In the genomic region with DNA sequence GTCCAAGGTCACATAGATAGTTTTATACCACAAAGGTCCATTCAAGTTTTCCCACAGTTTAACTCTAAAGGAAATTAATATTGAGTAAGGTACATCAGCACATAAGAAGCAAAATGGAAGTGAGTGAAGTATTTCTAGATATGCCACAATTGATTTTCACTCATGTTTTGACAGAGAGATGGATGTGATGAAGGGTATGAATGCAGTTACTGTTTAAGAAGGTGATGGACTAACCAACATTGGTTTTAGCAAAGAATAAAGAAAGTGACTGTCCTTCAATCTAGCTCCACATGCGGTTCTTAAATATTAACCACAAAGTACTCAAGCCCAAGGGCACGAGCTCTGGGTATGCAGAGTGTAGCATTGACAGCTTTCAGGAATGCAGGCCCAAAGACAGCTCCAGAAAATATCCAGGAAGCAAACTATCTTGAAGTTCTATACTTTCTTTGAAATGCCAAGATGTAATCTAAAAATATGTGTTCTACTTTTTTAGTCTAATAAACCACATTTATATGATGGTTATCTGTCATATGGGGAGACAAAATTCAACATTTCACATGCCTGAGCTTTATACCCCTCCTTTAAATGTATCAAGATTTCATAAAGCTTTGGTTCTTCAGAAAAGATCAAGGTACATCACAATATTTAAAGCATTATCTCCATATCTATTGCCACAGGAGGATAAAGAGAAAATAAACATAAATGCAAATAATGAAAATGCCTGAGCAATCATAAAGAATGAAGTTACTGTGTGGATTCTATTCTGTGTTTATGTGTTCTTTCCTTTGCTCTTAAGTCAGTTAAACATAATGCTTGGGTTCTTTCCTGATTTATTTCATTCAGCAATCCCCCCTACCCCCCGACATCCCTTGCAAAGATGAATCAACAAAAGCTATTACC, we compare ENCODE assay signal across 1 cellular context.
TF ChIP-seq lines count a peak whose summit lies in the region.

No MANE protein-coding gene starts in this region.

TF ChIP-seq in HepG2, 621 proteins besides CTCF, POLR2A, EP300 and RAD21 (continued from another document and continues in another):
- TF ChIP-seq, protein P1, sequence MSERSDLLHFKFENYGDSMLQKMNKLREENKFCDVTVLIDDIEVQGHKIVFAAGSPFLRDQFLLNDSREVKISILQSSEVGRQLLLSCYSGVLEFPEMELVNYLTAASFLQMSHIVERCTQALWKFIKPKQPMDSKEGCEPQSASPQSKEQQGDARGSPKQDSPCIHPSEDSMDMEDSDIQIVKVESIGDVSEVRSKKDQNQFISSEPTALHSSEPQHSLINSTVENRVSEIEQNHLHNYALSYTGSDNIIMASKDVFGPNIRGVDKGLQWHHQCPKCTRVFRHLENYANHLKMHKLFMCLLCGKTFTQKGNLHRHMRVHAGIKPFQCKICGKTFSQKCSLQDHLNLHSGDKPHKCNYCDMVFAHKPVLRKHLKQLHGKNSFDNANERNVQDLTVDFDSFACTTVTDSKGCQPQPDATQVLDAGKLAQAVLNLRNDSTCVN (CRISPR knock-in tag; IDR thresholded peaks at IDR 0.05; ENCODE audit: borderline replicate concordance), result peak; percentile 100
- TF ChIP-seq ZNF577 (CRISPR knock-in tag; IDR thresholded peaks at IDR 0.05; ENCODE audit: borderline replicate concordance, low read depth), result no peak
- peak; percentile 16; the same call in 1 of the 2 replicates for TF ChIP-seq MIER2 (CRISPR knock-in tag; IDR thresholded peaks at IDR 0.05)
- TF ChIP-seq, protein P2, sequence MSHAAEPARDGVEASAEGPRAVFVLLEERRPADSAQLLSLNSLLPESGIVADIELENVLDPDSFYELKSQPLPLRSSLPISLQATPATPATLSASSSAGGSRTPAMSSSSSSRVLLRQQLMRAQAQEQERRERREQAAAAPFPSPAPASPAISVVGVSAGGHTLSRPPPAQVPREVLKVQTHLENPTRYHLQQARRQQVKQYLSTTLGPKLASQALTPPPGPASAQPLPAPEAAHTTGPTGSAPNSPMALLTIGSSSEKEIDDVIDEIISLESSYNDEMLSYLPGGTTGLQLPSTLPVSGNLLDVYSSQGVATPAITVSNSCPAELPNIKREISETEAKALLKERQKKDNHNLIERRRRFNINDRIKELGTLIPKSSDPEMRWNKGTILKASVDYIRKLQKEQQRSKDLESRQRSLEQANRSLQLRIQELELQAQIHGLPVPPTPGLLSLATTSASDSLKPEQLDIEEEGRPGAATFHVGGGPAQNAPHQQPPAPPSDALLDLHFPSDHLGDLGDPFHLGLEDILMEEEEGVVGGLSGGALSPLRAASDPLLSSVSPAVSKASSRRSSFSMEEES (CRISPR knock-in tag; IDR thresholded peaks at IDR 0.05), result peak; percentile 95
- TF ChIP-seq ATRX (CRISPR knock-in tag; IDR thresholded peaks at IDR 0.05; ENCODE audit: borderline replicate concordance), result no peak
- peak; percentile 89 for TF ChIP-seq ERF (CRISPR knock-in tag; IDR thresholded peaks at IDR 0.05)
- no peak for TF ChIP-seq RFXAP (CRISPR knock-in tag; IDR thresholded peaks at IDR 0.05; ENCODE audit: borderline replicate concordance)
- TF ChIP-seq ZNF383 (CRISPR knock-in tag; IDR thresholded peaks at IDR 0.05; ENCODE audit: borderline replicate concordance), result no peak
- no peak for TF ChIP-seq ZNF546 (CRISPR knock-in tag; conservative IDR thresholded peaks at IDR 0.05)
- TF ChIP-seq TOPORS (CRISPR knock-in tag; IDR thresholded peaks at IDR 0.05), result no peak
- TF ChIP-seq HDAC2 (CRISPR knock-in tag; IDR thresholded peaks at IDR 0.05), result peak; percentile 92
- TF ChIP-seq ZSCAN30 (CRISPR knock-in tag; IDR thresholded peaks at IDR 0.05), result peak; percentile 86; the same call in 1 of the 2 replicates
- TF ChIP-seq SALL1 (CRISPR knock-in tag; IDR thresholded peaks at IDR 0.05), result peak; percentile 98
- TF ChIP-seq LCORL (IDR thresholded peaks at IDR 0.05), result peak; percentile 45; the same call in 1 of the 2 replicates
- TF ChIP-seq LCORL (CRISPR knock-in tag; IDR thresholded peaks at IDR 0.05), result peak; percentile 77
- 0 out of 2 replicates have a peak, but pooled peaks have one; percentile 28 for TF ChIP-seq KLF12 (CRISPR knock-in tag; IDR thresholded peaks at IDR 0.05; ENCODE audit: borderline replicate concordance)
- TF ChIP-seq NFIC (IDR thresholded peaks at IDR 0.05; ENCODE audit: low read length), result peak; percentile 86
- TF ChIP-seq NR2F1 (CRISPR knock-in tag; IDR thresholded peaks at IDR 0.05), result 0 out of 4 replicates have a peak, but pooled peaks of 1 of the 2 experiments have one; percentile 19
- peak; percentile 72; the same call in 1 of the 2 replicates for TF ChIP-seq POGZ (CRISPR knock-in tag; IDR thresholded peaks at IDR 0.05)
- TF ChIP-seq FOXA1 (IDR thresholded peaks at IDR 0.05), result peak; percentile 65
- peak; percentile 90 for TF ChIP-seq FOXA1 (CRISPR knock-in tag; IDR thresholded peaks at IDR 0.05)
- TF ChIP-seq, protein P3, sequence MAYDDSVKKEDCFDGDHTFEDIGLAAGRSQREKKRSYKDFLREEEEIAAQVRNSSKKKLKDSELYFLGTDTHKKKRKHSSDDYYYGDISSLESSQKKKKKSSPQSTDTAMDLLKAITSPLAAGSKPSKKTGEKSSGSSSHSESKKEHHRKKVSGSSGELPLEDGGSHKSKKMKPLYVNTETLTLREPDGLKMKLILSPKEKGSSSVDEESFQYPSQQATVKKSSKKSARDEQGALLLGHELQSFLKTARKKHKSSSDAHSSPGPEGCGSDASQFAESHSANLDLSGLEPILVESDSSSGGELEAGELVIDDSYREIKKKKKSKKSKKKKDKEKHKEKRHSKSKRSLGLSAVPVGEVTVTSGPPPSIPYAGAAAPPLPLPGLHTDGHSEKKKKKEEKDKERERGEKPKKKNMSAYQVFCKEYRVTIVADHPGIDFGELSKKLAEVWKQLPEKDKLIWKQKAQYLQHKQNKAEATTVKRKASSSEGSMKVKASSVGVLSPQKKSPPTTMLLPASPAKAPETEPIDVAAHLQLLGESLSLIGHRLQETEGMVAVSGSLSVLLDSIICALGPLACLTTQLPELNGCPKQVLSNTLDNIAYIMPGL (CRISPR knock-in tag; IDR thresholded peaks at IDR 0.05; ENCODE audit: borderline replicate concordance in 1 of 2, low read depth in 1 of 2), result peak; percentile 8 to 31; a peak in 1 of 4 replicates
- TF ChIP-seq ZNF124 (CRISPR knock-in tag; IDR thresholded peaks at IDR 0.05), result peak; percentile 30; the same call in 1 of the 2 replicates
- TF ChIP-seq NFE2L2 (IDR thresholded peaks at IDR 0.05; ENCODE audit: low read length), result peak; percentile 5; the same call in 1 of the 2 replicates
- no peak for TF ChIP-seq ZNF431 (CRISPR knock-in tag; IDR thresholded peaks at IDR 0.05; ENCODE audit: borderline replicate concordance, low read depth)
- peak; percentile 96 for TF ChIP-seq RCOR2 (CRISPR knock-in tag; IDR thresholded peaks at IDR 0.05)
- TF ChIP-seq, protein P4, sequence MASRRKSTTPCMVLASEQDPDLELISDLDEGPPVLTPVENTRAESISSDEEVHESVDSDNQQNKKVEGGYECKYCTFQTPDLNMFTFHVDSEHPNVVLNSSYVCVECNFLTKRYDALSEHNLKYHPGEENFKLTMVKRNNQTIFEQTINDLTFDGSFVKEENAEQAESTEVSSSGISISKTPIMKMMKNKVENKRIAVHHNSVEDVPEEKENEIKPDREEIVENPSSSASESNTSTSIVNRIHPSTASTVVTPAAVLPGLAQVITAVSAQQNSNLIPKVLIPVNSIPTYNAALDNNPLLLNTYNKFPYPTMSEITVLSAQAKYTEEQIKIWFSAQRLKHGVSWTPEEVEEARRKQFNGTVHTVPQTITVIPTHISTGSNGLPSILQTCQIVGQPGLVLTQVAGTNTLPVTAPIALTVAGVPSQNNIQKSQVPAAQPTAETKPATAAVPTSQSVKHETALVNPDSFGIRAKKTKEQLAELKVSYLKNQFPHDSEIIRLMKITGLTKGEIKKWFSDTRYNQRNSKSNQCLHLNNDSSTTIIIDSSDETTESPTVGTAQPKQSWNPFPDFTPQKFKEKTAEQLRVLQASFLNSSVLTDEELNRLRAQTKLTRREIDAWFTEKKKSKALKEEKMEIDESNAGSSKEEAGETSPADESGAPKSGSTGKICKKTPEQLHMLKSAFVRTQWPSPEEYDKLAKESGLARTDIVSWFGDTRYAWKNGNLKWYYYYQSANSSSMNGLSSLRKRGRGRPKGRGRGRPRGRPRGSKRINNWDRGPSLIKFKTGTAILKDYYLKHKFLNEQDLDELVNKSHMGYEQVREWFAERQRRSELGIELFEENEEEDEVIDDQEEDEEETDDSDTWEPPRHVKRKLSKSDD (CRISPR knock-in tag; IDR thresholded peaks at IDR 0.05; ENCODE audit: low read depth), result peak; percentile 53; the same call in 1 of the 2 replicates
- TF ChIP-seq, protein P5, sequence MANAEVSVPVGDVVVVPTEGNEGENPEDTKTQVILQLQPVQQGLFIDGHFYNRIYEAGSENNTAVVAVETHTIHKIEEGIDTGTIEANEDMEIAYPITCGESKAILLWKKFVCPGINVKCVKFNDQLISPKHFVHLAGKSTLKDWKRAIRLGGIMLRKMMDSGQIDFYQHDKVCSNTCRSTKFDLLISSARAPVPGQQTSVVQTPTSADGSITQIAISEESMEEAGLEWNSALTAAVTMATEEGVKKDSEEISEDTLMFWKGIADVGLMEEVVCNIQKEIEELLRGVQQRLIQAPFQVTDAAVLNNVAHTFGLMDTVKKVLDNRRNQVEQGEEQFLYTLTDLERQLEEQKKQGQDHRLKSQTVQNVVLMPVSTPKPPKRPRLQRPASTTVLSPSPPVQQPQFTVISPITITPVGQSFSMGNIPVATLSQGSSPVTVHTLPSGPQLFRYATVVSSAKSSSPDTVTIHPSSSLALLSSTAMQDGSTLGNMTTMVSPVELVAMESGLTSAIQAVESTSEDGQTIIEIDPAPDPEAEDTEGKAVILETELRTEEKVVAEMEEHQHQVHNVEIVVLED (CRISPR knock-in tag; IDR thresholded peaks at IDR 0.05; ENCODE audit: borderline replicate concordance), result peak; percentile 40; the same call in 1 of the 2 replicates
- peak; percentile 89 for TF ChIP-seq SOX5 (CRISPR knock-in tag; IDR thresholded peaks at IDR 0.05; ENCODE audit: borderline replicate concordance)
- TF ChIP-seq MEF2D (CRISPR knock-in tag; IDR thresholded peaks at IDR 0.05), result peak; percentile 89
- no peak for TF ChIP-seq ZNF780A (CRISPR knock-in tag; IDR thresholded peaks at IDR 0.05)
- TF ChIP-seq CHD4 (IDR thresholded peaks at IDR 0.05; ENCODE audit: borderline replicate concordance, low read length), result no peak; the same call in 1 of the 2 replicates
- TF ChIP-seq ZNF720 (CRISPR knock-in tag; IDR thresholded peaks at IDR 0.05), result no peak
- peak; percentile 89 for TF ChIP-seq ETV5 (CRISPR knock-in tag; IDR thresholded peaks at IDR 0.05; ENCODE audit: borderline replicate concordance)
- TF ChIP-seq, protein P6, sequence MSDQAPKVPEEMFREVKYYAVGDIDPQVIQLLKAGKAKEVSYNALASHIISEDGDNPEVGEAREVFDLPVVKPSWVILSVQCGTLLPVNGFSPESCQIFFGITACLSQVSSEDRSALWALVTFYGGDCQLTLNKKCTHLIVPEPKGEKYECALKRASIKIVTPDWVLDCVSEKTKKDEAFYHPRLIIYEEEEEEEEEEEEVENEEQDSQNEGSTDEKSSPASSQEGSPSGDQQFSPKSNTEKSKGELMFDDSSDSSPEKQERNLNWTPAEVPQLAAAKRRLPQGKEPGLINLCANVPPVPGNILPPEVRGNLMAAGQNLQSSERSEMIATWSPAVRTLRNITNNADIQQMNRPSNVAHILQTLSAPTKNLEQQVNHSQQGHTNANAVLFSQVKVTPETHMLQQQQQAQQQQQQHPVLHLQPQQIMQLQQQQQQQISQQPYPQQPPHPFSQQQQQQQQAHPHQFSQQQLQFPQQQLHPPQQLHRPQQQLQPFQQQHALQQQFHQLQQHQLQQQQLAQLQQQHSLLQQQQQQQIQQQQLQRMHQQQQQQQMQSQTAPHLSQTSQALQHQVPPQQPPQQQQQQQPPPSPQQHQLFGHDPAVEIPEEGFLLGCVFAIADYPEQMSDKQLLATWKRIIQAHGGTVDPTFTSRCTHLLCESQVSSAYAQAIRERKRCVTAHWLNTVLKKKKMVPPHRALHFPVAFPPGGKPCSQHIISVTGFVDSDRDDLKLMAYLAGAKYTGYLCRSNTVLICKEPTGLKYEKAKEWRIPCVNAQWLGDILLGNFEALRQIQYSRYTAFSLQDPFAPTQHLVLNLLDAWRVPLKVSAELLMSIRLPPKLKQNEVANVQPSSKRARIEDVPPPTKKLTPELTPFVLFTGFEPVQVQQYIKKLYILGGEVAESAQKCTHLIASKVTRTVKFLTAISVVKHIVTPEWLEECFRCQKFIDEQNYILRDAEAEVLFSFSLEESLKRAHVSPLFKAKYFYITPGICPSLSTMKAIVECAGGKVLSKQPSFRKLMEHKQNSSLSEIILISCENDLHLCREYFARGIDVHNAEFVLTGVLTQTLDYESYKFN (CRISPR knock-in tag; conservative IDR thresholded peaks at IDR 0.05), result peak; percentile 99
- TF ChIP-seq, protein P7, sequence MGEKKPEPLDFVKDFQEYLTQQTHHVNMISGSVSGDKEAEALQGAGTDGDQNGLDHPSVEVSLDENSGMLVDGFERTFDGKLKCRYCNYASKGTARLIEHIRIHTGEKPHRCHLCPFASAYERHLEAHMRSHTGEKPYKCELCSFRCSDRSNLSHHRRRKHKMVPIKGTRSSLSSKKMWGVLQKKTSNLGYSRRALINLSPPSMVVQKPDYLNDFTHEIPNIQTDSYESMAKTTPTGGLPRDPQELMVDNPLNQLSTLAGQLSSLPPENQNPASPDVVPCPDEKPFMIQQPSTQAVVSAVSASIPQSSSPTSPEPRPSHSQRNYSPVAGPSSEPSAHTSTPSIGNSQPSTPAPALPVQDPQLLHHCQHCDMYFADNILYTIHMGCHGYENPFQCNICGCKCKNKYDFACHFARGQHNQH (CRISPR knock-in tag; IDR thresholded peaks at IDR 0.05), result peak; percentile 89
